Comparison of ENCODE assay signal across 24 cellular contexts in genomic region chr3:169143471-169143870, GRCh38.
DNase-seq lines count a peak whose midpoint lies in the region; ATAC-seq and TF ChIP-seq lines count a peak whose summit lies in the region.
"Had no signal": no experiment of that assay in that cellular context is flagged by ENCODE, and none has a peak within 500 bp of the region (broad histone marks: within the 10 kb centered on the region; RNA-seq: fewer than 3 reads in every experiment).

No MANE protein-coding gene starts in this region.

- CTCF ChIA-PET in Calu3 (lab: Charles Lee): interaction anchor here (0.6 to 2.8 kb wide), 6 partner anchors 11 to 525 kb away, joined by 3 to 16 read pairs (median 6); no protein-coding TSS in a partner anchor

- 47 to 55% (median 50%) methylated on average over 2 of the region's 2 CpGs for WGBS in psoas muscle, 3 donors

- no peaks in the 10 kb centered on the region for H3K9me3 Mint-ChIP-seq in Calu3 (ENCODE audit: low read depth, unreplicated experiment)
- H3K9me3 Mint-ChIP-seq: activated T-helper 1 cell treated with anti-CD3 and anti-CD28 coated beads, Interleukin-12 subunit alpha, Interleukin-12 subunit beta, Interleukin-2, Interleukin-4 antibody, amounts not matched to agents 30 ng/mL and 10 ng/mL and 1 ng/mL, durations not matched to agents 14 hours and 24 hours and 36 hours had no signal

- H3K4me1 Mint-ChIP-seq in Calu3 (ENCODE audit: low read depth, unreplicated experiment): peaks cover 31% of the 10 kb centered on the region

- no peaks in the 10 kb centered on the region for H3K36me3 ChIP-seq in psoas muscle (ENCODE audit: insufficient read depth in 1 of 2, low read depth in 1 of 2)
- H3K36me3 ChIP-seq: transverse colon had no signal

- BruUV-seq in Calu3 (replicated peaks; lab: Mats Ljungman, UMichigan): no TSS peak

- peaks cover 4 to 67% (median 12%) of the 10 kb centered on the region in 3 donors for H3K27me3 ChIP-seq in psoas muscle (ENCODE audit: insufficient read depth in 3 of 3, low read length in 2 of 3)

- H3K4me3 ChIP-seq in astrocyte of the cerebellum (ENCODE audit: low read depth, low read length): peak overlapping the region; percentile 23
- H3K4me3 ChIP-seq in fibroblast of the aortic adventitia (ENCODE audit: low read depth, low read length): peak overlapping the region; percentile 81
- peak overlapping the region; percentile 67 for H3K4me3 ChIP-seq in psoas muscle
- H3K4me3 ChIP-seq: mucosa of descending colon, transverse colon had no signal

- in situ Hi-C loops in astrocyte of the cerebellum (cut with HindIII; ENCODE audit: low sequenced_read_pairs): loop anchor here (10.0 kb wide), 1 partner anchor 521 kb away; the partner anchor contains the start of gene MECOM

- TF ChIP-seq CTCF in Calu3 (IDR thresholded peaks at IDR 0.05; ENCODE audit: unreplicated experiment) (no peak), astrocyte of the cerebellum (IDR thresholded peaks at IDR 0.05; ENCODE audit: low read depth, low read length, missing control alignments) (no peak), fibroblast of the aortic adventitia (IDR thresholded peaks at IDR 0.05; ENCODE audit: insufficient read depth, low read length) (no peak), psoas muscle (IDR thresholded peaks at IDR 0.05) (no peak)

- intact Hi-C loops in Calu3 (cut with micrococcal nuclease; ENCODE audit: unreplicated experiment) (no loop called here), psoas muscle (cut with DNase I) (loop anchor here in 1 of 2 donors (10.0 kb wide), 1 partner anchor 601 kb away; no protein-coding TSS in a partner anchor)

- peaks cover 6% of the 10 kb centered on the region for H3K4me1 ChIP-seq in psoas muscle

- peak overlapping the region; percentile 97 for H3K4me3 Mint-ChIP-seq in Calu3 (ENCODE audit: low read depth, unreplicated experiment)
- H3K4me3 Mint-ChIP-seq: activated naive CD4-positive, alpha-beta T cell treated with anti-CD3 and anti-CD28 coated beads, Interleukin-2, amount 50 U/mL, for 24 hours; activated T-helper 1 cell treated with anti-CD3 and anti-CD28 coated beads, Interleukin-12 subunit alpha, Interleukin-12 subunit beta, Interleukin-2, Interleukin-4 antibody, amounts not matched to agents 30 ng/mL and 10 ng/mL and 1 ng/mL, durations not matched to agents 14 hours and 24 hours and 36 hours had no signal

- DNase-seq in Calu3 (no peak), astrocyte of the cerebellum (ENCODE audit: low read depth) (no peak), fibroblast of the aortic adventitia (ENCODE audit: low read depth) (peak; percentile 33), psoas muscle (no peak), occipital lobe (lab: John Stamatoyannopoulos, UW) (no peak)
- DNase-seq in activated CD4-positive, alpha-beta T cell treated with anti-CD3 and anti-CD28 coated beads, Interleukin-2, amount 50 U/mL, for 4 hours: no peak
- DNase-seq: anterior cingulate cortex; effector memory CD4-positive, alpha-beta T cell; EL; glutamatergic neuron; mucosa of descending colon; NCI-H1105 treated with DMSO at 0.1 percent for 48 hours; NCI-H2081; NCI-H446; stimulated activated CD4-positive, alpha-beta T cell treated with anti-CD3 and anti-CD28 coated beads, Interleukin-12 subunit alpha, Interleukin-12 subunit beta, amount 100 ng/mL, for 4 hours; stimulated activated CD4-positive, alpha-beta T cell treated with anti-CD3 and anti-CD28 coated beads, Interleukin-4, amount 100 ng/mL, for 4 hours; stimulated activated naive CD8-positive, alpha-beta T cell treated with anti-CD3 and anti-CD28 coated beads, Interleukin-15, Interleukin-2, amounts not matched to agents 100 U/mL and 50 U/mL, for 24 hours; T-helper 1 cell; transverse colon had no signal

- H3K36me3 Mint-ChIP-seq in Calu3 (ENCODE audit: insufficient read depth, unreplicated experiment): peaks cover 87% of the 10 kb centered on the region
- H3K36me3 Mint-ChIP-seq: activated naive CD4-positive, alpha-beta T cell treated with anti-CD3 and anti-CD28 coated beads, Interleukin-2, amount 50 U/mL, for 24 hours had no signal

- H3K27ac ChIP-seq in psoas muscle: no peak overlapping the region
- H3K27ac ChIP-seq: C4-2B, HL-60, transverse colon had no signal

- no peaks in the 10 kb centered on the region for H3K27me3 Mint-ChIP-seq in Calu3 (ENCODE audit: unreplicated experiment)

- H3K9me3 ChIP-seq in psoas muscle: no peaks in the 10 kb centered on the region
- H3K9me3 ChIP-seq: mucosa of descending colon, transverse colon had no signal

- no peak for ATAC-seq in psoas muscle
- no peak for ATAC-seq in HG02884 (IDR thresholded peaks at IDR 0.05; ENCODE audit: unreplicated experiment)
- ATAC-seq: mucosa of descending colon; stimulated activated naive CD8-positive, alpha-beta T cell treated with anti-CD3 and anti-CD28 coated beads, Interleukin-15, Interleukin-2, amounts not matched to agents 100 U/mL and 50 U/mL, for 24 hours had no signal

- H3K27ac Mint-ChIP-seq in Calu3 (ENCODE audit: unreplicated experiment): peak overlapping the region; percentile 99
- H3K27ac Mint-ChIP-seq: activated naive CD4-positive, alpha-beta T cell treated with anti-CD3 and anti-CD28 coated beads, Interleukin-2, amount 50 U/mL, for 24 hours; activated T-helper 1 cell treated with anti-CD3 and anti-CD28 coated beads, Interleukin-12 subunit alpha, Interleukin-12 subunit beta, Interleukin-2, Interleukin-4 antibody, amounts not matched to agents 30 ng/mL and 10 ng/mL and 1 ng/mL, durations not matched to agents 14 hours and 24 hours and 36 hours had no signal

Comparison
In these comparisons a context has a peak if more than half of its experiments do, and no peak if none do; other contexts are left out.
1. H3K4me3 ChIP-seq: peak in every context shown above with its lines; median percentile 81 in fibroblast of the aortic adventitia; 67 in psoas muscle; 23 in astrocyte of the cerebellum.